Comparison of ENCODE assay signal across 8 cellular contexts in genomic region chr16:49407873-49408565, GRCh38. TPM values are rescaled to one million over a fixed set of nuclear protein-coding genes. Genes with fewer than 3 reads are reported as not detected.
DNase-seq lines count a peak whose midpoint lies in the region; ATAC-seq and TF ChIP-seq lines count a peak whose summit lies in the region.

No MANE protein-coding gene starts in this region.

- no peaks in the 10 kb centered on the region for H4K20me1 ChIP-seq in OCI-LY1 (ENCODE audit: insufficient read depth, low read length)

- no peak overlapping the region for H2AFZ ChIP-seq in OCI-LY1 (ENCODE audit: low read length)

- H3K9me3 Mint-ChIP-seq in naive thymus-derived CD8-positive, alpha-beta T cell = peaks cover 0 to 6% (median 0%) of the 10 kb centered on the region in 9 donors

- peak overlapping the region in 2 of 10 donors; percentile 0 to 37 for H3K27ac Mint-ChIP-seq in naive thymus-derived CD8-positive, alpha-beta T cell

- no peak overlapping the region for H3K4me2 ChIP-seq in OCI-LY1 (ENCODE audit: low read length)

- no peak overlapping the region for H3K27ac ChIP-seq in OCI-LY1 (ENCODE audit: low read depth, low read length, poor library complexity, severe bottlenecking)

- H3K27me3 Mint-ChIP-seq in naive thymus-derived CD8-positive, alpha-beta T cell = peaks cover 2 to 23% (median 10%) of the 10 kb centered on the region in 5 donors

- H3K36me3 Mint-ChIP-seq in naive thymus-derived CD8-positive, alpha-beta T cell = peaks cover under 1 to 3% (median 1%) of the 10 kb centered on the region in 3 donors

- H3K27me3 ChIP-seq in OCI-LY1 (ENCODE audit: insufficient read depth, low read length) = 0 out of 2 replicates have a peak, but pooled peaks cover 6% of the 10 kb centered on the region

- peak; percentile 79 for DNase-seq in DMS 273 treated with DMSO at 0.1 percent for 48 hours (lab: John Stamatoyannopoulos, UW)
- DNase-seq in HT-29 (ENCODE audit: low spot score) = peak; percentile 80
- peak; percentile 81 for DNase-seq in activated CD8-positive, alpha-beta memory T cell treated with anti-CD3 and anti-CD28 coated beads, Interleukin-2, amount 50 U/mL, for 48 hours
- peak; percentile 40 to 67 for DNase-seq in erythroblast (lab: John Stamatoyannopoulos, UW)
- DNase-seq in naive thymus-derived CD8-positive, alpha-beta T cell = peak; percentile 41 to 77 (median 60)
- peak; percentile 17 to 66 (median 54) for DNase-seq in stimulated activated naive CD4-positive, alpha-beta T cell (lab: John Stamatoyannopoulos, UW)

- H3K36me3 ChIP-seq in OCI-LY1 (ENCODE audit: insufficient read depth, low read length) = no peaks in the 10 kb centered on the region

- no peaks in the 10 kb centered on the region for H3F3A ChIP-seq in OCI-LY1 (ENCODE audit: insufficient read depth, low read length)

- ATAC-seq in GM21447 (IDR thresholded peaks at IDR 0.05; ENCODE audit: unreplicated experiment) = peak; percentile 97
- peak; percentile 77 for ATAC-seq in naive thymus-derived CD8-positive, alpha-beta T cell

- TF ChIP-seq POLR2A in erythroblast (IDR thresholded peaks at IDR 0.05; ENCODE audit: low read length) = no peak

- no peak overlapping the region for H3K9ac ChIP-seq in OCI-LY1 (ENCODE audit: low read length)

- no peaks in the 10 kb centered on the region for H3K9me3 ChIP-seq in OCI-LY1 (ENCODE audit: low read length)

- H3K4me1 ChIP-seq in OCI-LY1 (ENCODE audit: insufficient read depth, low read length, severe bottlenecking) = no peaks in the 10 kb centered on the region

- H3K4me3 Mint-ChIP-seq in naive thymus-derived CD8-positive, alpha-beta T cell = peak overlapping the region in 2 of 10 donors; percentile 1 to 13

- POLR2A ChIA-PET in naive thymus-derived CD8-positive, alpha-beta T cell (lab: Charles Lee) = no interaction called here

- H3K9me2 ChIP-seq in OCI-LY1 (ENCODE audit: low read depth, low read length) = no peaks in the 10 kb centered on the region

- H3K79me2 ChIP-seq in OCI-LY1 (ENCODE audit: insufficient read depth, low read length) = no peaks in the 10 kb centered on the region

- TF ChIP-seq CTCF in OCI-LY1 (IDR thresholded peaks at IDR 0.05; ENCODE audit: low read length) = peak; percentile 74

- peaks cover 0 to 4% (median 4%) of the 10 kb centered on the region in 4 donors for H3K4me1 Mint-ChIP-seq in naive thymus-derived CD8-positive, alpha-beta T cell

- no peak overlapping the region for H3K4me3 ChIP-seq in OCI-LY1 (ENCODE audit: low read depth, low read length, poor library complexity, severe bottlenecking)

RNA-seq across cellular contexts. Expression of gene C16orf78, which starts 34.4 kb away (rescaled TPM):
- not detected in 2 replicates for total RNA-seq in HT-29 (2014; rRNA removed; shearing (Covaris generic))
- total RNA-seq in naive thymus-derived CD8-positive, alpha-beta T cell = not detected
- not detected for polyA plus RNA-seq in naive thymus-derived CD8-positive, alpha-beta T cell
